8 cellular contexts compared by ENCODE assay signal in the genomic region with DNA sequence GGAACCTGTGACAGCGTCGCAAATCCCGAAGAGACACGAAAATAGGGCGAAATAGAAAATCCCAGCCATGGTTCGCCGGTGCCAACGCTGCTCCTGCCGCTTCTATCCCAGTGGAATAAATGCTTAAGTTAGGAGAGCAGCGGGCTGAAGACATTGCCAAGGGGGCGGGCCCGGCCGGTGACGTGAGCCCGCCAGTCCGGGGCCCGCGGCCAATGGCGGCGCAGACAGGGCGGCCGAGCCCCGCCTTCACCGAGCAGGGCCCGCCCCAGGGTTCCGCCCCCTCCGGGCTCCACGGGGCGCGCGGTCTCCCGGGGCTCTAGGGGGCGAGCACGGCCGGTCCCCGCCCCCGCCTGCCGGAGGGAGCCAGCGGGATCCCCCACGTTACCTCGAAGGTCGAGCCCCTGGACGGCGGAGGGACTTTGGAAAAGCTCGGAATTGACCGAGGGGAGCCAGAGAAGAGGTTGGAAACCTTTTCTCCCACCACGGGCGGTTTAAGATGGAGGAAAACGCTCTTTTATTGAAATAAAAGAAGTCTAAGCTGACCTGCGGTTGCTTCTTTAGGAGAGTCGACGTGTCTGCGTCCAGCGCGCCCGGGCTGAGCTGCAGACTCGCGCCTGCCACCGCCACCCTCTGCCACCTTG. TPM values are rescaled to one million over a fixed set of nuclear protein-coding genes. Genes with fewer than 3 reads are reported as not detected.
DNase-seq lines count a peak whose midpoint lies in the region; ATAC-seq, FAIRE-seq and TF ChIP-seq lines count a peak whose summit lies in the region.

A gene (minus strand): TSS at position 125 of the 641 bp plus-strand sequence. CDS start 56 bp downstream, at position 69.

- WGBS in psoas muscle, 3 donors: 0 to 1% (median 0%) methylated on average over 51 to 59 of the region's 59 CpGs

- H3K4me1 Mint-ChIP-seq in HFFc6 (ENCODE audit: low read depth): peaks cover 51% of the 10 kb centered on the region
- peaks cover 9% of the 10 kb centered on the region for H3K4me1 Mint-ChIP-seq in astrocyte (ENCODE audit: low read depth, unreplicated experiment)

- DNase-seq in HFFc6: peak; percentile 83
- peak; percentile 85 for DNase-seq in NCI-H1105 treated with DMSO at 0.1 percent for 48 hours (lab: John Stamatoyannopoulos, UW)
- DNase-seq in T-helper 22 cell (ENCODE audit: low read depth): peak; percentile 78
- DNase-seq in astrocyte (ENCODE audit: low read depth): peak; percentile 75
- DNase-seq in right atrium auricular region (ENCODE audit: low spot score): peak; percentile 88
- DNase-seq in psoas muscle: peak; percentile 89 to 93
- DNase-seq in upper lobe of right lung: peak; percentile 92

- peak within 1 kb of the TSS; percentile 87 for H3K9ac ChIP-seq in astrocyte (ENCODE audit: low read length)

- intact Hi-C loops in psoas muscle (cut with DNase I) (loop anchor here (2.0 to 10.0 kb wide), 5 partner anchors 130 to 885 kb away; no protein-coding TSS in a partner anchor), upper lobe of right lung (cut with DNase I) (loop anchor here (5.0 kb wide), 1 partner anchor 880 kb away; no protein-coding TSS in a partner anchor)

- H3K27me3 ChIP-seq in astrocyte (ENCODE audit: insufficient read depth, low read length) (peaks cover 15% of the 10 kb centered on the region), right atrium auricular region (no peaks in the 10 kb centered on the region), psoas muscle (ENCODE audit: insufficient read depth in 3 of 3, low read length in 2 of 3) (peaks cover 0 to 9% (median 0%) of the 10 kb centered on the region in 3 donors), upper lobe of right lung (peaks cover 35% of the 10 kb centered on the region)

- peak within 1 kb of the TSS; percentile 91 for H2AFZ ChIP-seq in astrocyte (ENCODE audit: low read depth, low read length)

- peak; percentile 91 to 95 (median 94) for ATAC-seq in psoas muscle
- peak; percentile 94 for ATAC-seq in upper lobe of right lung

- H4K20me1 ChIP-seq in astrocyte (ENCODE audit: insufficient read depth, low read length): peaks cover 27% of the 10 kb centered on the region

- peak within 1 kb of the TSS; percentile 98 for H3K4me2 ChIP-seq in astrocyte (ENCODE audit: low read length)

- H3K4me3 Mint-ChIP-seq in HFFc6 (peak within 1 kb of the TSS; percentile 93), astrocyte (ENCODE audit: unreplicated experiment) (peak within 1 kb of the TSS; percentile 98)

- H3K4me3 ChIP-seq in GM08714 (ENCODE audit: low read length) (peak within 1 kb of the TSS; percentile 60), astrocyte (ENCODE audit: insufficient read depth, low read depth, low read length) (peak within 1 kb of the TSS; percentile 72), right atrium auricular region (peak within 1 kb of the TSS; percentile 67 to 87), psoas muscle (peak within 1 kb of the TSS; percentile 93), upper lobe of right lung (peak within 1 kb of the TSS; percentile 74)

- no peaks in the 10 kb centered on the region for H3K79me2 ChIP-seq in astrocyte (ENCODE audit: insufficient read depth, low read length)

- FAIRE-seq in astrocyte (lab: Jason Lieb, UNC): no peak

- H3K27ac Mint-ChIP-seq in HFFc6 (peak within 1 kb of the TSS; percentile 88), astrocyte (ENCODE audit: unreplicated experiment) (peak within 1 kb of the TSS; percentile 91)

- TF ChIP-seq CTCF in HFFc6 (IDR thresholded peaks at IDR 0.05) (peak; percentile 55), astrocyte (IDR thresholded peaks at IDR 0.05; ENCODE audit: insufficient read depth, low read depth, low read length) (no peak), right atrium auricular region (IDR thresholded peaks at IDR 0.05) (peak in 1 of 2 donors; percentile 56), psoas muscle (IDR thresholded peaks at IDR 0.05) (peak; percentile 19), upper lobe of right lung (IDR thresholded peaks at IDR 0.05) (peak; percentile 29)

- H3K4me1 ChIP-seq in astrocyte (ENCODE audit: insufficient read depth, low read length) (peaks cover 12% of the 10 kb centered on the region), right atrium auricular region (peaks cover 0 to 42% of the 10 kb centered on the region in 2 donors), psoas muscle (peaks cover 16% of the 10 kb centered on the region), upper lobe of right lung (peaks cover 3% of the 10 kb centered on the region)

- H3K36me3 Mint-ChIP-seq in HFFc6 (ENCODE audit: low read depth) (peaks cover 30% of the 10 kb centered on the region), astrocyte (ENCODE audit: low read depth, unreplicated experiment) (no peaks in the 10 kb centered on the region)

- H3K27ac ChIP-seq in astrocyte (ENCODE audit: low read depth, low read length) (peak within 1 kb of the TSS; percentile 63), right atrium auricular region (peak within 1 kb of the TSS; percentile 90 to 91), psoas muscle (peak within 1 kb of the TSS; percentile 78), upper lobe of right lung (peak within 1 kb of the TSS; percentile 81)

- no peaks in the 10 kb centered on the region for H3K36me3 ChIP-seq in astrocyte (ENCODE audit: insufficient read depth, low read length)
- peaks cover 6% of the 10 kb centered on the region for H3K36me3 ChIP-seq in right atrium auricular region
- no peaks in the 10 kb centered on the region for H3K36me3 ChIP-seq in psoas muscle (ENCODE audit: insufficient read depth in 1 of 2, low read depth in 1 of 2)
- no peaks in the 10 kb centered on the region for H3K36me3 ChIP-seq in upper lobe of right lung

- H3K27me3 Mint-ChIP-seq in HFFc6 (ENCODE audit: insufficient read depth) (peaks cover 4% of the 10 kb centered on the region; the same call in 1 of the 2 replicates), astrocyte (ENCODE audit: low read depth, unreplicated experiment) (peaks cover 17% of the 10 kb centered on the region)

- H3K9me3 Mint-ChIP-seq in HFFc6: no peaks in the 10 kb centered on the region
- no peaks in the 10 kb centered on the region for H3K9me3 Mint-ChIP-seq in astrocyte (ENCODE audit: unreplicated experiment)

- H3K9me3 ChIP-seq in astrocyte (ENCODE audit: insufficient read depth, low read depth, low read length) (no peaks in the 10 kb centered on the region), right atrium auricular region (no peaks in the 10 kb centered on the region), psoas muscle (no peaks in the 10 kb centered on the region), upper lobe of right lung (no peaks in the 10 kb centered on the region)

RNA-seq across cellular contexts. Expression of the gene that starts here (rescaled TPM):
- 10 to 100 TPM; 41.4 to 65.3 (median 51.9) TPM for total RNA-seq in HFFc6 (2021; fragmentation: NEBNext Ultra II Directional; extraction: Animal tissue kit (Norgen Biotek cat#: 25700))
- total RNA-seq in astrocyte (30.1 and 35.7 TPM in 2 replicates), right atrium auricular region (100 to 1,000 TPM in 1 of 2 donors, 10 to 100 TPM in 1; 74.2 to 107 TPM), psoas muscle (1 to 10 TPM; 3.3 to 5.9 (median 4.8) TPM), upper lobe of right lung (31.9 TPM)
- 1 to 10 TPM in 2 of 3 donors, under 1 TPM in 1; 0.76 to 6.3 (median 1.3) TPM for polyA plus RNA-seq in psoas muscle

Comparison
In these comparisons a context has a peak if more than half of its experiments do, and no peak if none do; other contexts are left out.
1. Peak in every context shown above with its lines: DNase-seq, ATAC-seq, H3K4me3 ChIP-seq and H3K27ac ChIP-seq.